Comparison of ENCODE assay signal across 12 cellular contexts in the genomic region with DNA sequence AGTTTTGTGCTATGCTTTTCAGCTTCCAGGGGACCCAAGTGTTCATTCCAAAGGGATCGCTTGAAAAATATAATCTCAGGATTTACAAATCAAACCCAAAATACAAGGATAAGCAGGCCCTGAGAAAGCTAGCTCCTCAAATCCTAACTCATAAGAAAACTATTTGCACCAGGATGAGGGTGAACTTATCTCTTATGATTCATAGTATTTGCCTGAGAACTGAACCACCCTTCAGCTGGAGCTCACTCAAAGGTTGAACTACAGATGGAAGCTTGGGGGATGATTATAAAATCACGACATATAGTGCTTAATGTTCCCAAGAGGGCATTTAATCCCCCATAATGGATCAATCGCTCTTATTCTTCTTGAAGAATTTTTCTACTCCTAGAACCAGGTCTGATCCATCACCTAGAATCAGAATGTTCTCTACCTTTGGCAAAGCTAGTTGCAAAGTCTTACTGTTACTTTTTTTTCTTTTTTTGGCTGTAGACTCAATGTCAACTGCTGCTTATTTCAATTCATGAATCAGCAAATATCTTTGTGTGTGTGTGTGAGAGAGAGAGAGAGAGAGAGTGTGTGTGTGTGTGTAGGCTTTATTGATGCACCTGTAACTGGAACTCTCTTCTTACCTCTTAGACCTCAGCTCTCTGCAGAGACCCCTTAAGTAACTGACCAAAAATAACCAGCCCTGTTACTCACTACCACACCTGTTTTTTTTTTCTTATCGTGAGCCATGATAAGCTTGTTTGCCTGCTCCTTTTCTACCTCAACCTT. TPM values are rescaled to one million over a fixed set of nuclear protein-coding genes. Genes with fewer than 3 reads are reported as not detected.
DNase-seq lines count a peak whose midpoint lies in the region; ATAC-seq, FAIRE-seq and TF ChIP-seq lines count a peak whose summit lies in the region.
"Had no signal": no experiment of that assay in that cellular context is flagged by ENCODE, and none has a peak within 500 bp of the region (broad histone marks: within the 10 kb centered on the region; RNA-seq: fewer than 3 reads in every experiment).

No MANE protein-coding gene starts in this region.

- H3K27ac ChIP-seq in keratinocyte (ENCODE audit: control insufficient read depth, insufficient read depth, low read length) (peak overlapping the region; percentile 80), uterus (no peak overlapping the region)

- dilution Hi-C loops in keratinocyte (cut with MboI; ENCODE audit: extremely low pct_ligation_motif_present, low sequenced_read_pairs), result no loop called here

- H3K9me3 Mint-ChIP-seq in activated naive CD4-positive, alpha-beta T cell treated with anti-CD3 and anti-CD28 coated beads, Interleukin-2, amount 50 U/mL, for 72 hours, result peaks cover 0 to 6% of the 10 kb centered on the region in 2 donors

- H3K27me3 ChIP-seq in keratinocyte (ENCODE audit: control insufficient read depth, extremely low read depth, insufficient read depth, low read length) (no peaks in the 10 kb centered on the region), uterus (no peaks in the 10 kb centered on the region)

- peak overlapping the region; percentile 63 for H3K4me2 ChIP-seq in keratinocyte (ENCODE audit: control insufficient read depth, extremely low read depth, insufficient read depth, low read depth, low read length)

- no peaks in the 10 kb centered on the region for H3K9me1 ChIP-seq in keratinocyte (ENCODE audit: control insufficient read depth, extremely low read depth, insufficient read depth, low read length)

- H3K27ac Mint-ChIP-seq in activated naive CD4-positive, alpha-beta T cell treated with anti-CD3 and anti-CD28 coated beads, Interleukin-2, amount 50 U/mL, for 72 hours, result peak overlapping the region; percentile 75 to 88

- H3K79me2 ChIP-seq in keratinocyte (ENCODE audit: control insufficient read depth, insufficient read depth, low read length), result no peaks in the 10 kb centered on the region

- TF ChIP-seq POLR2A in uterus (IDR thresholded peaks at IDR 0.05), result no peak

- peaks cover 39% of the 10 kb centered on the region for H3K4me1 ChIP-seq in keratinocyte (ENCODE audit: control insufficient read depth, extremely low read depth, insufficient read depth, low read length)
- no peaks in the 10 kb centered on the region for H3K4me1 ChIP-seq in uterus

- DNase-seq in A172 (ENCODE audit: low spot score) (peak; percentile 94), H4 (ENCODE audit: low spot score) (peak; percentile 21), keratinocyte (ENCODE audit: low read depth, low spot score) (no peak), NCI-H1417 (lab: John Stamatoyannopoulos, UW) (no peak), GM20000 (ENCODE audit: low spot score) (no peak), uterus (no peak), COLO668 (lab: John Stamatoyannopoulos, UW; ENCODE audit: unreplicated experiment) (no peak)
- no peak for DNase-seq in activated naive CD4-positive, alpha-beta T cell treated with anti-CD3 and anti-CD28 coated beads, Interleukin-2, amount 50 U/mL, for 72 hours (ENCODE audit: low spot score in 2 of 2)
- DNase-seq: DMS79 treated with DMSO at 0.1 percent for 48 hours; NCI-H187 treated with DMSO at 0.1 percent for 48 hours; stimulated activated CD4-positive, alpha-beta T cell treated with anti-CD3 and anti-CD28 coated beads, Interleukin-4, amount 100 ng/mL, for 4 hours had no signal

- H3K9me3 ChIP-seq in keratinocyte (ENCODE audit: control insufficient read depth, low read depth, low read length) (no peaks in the 10 kb centered on the region), uterus (no peaks in the 10 kb centered on the region)

- H3K4me3 ChIP-seq in keratinocyte (ENCODE audit: control insufficient read depth in 2 of 3, extremely low read depth in 1 of 3, insufficient read depth in 2 of 3, low read depth in 1 of 3, low read length in 3 of 3) (peak overlapping the region in 1 of 3 experiments; percentile 35), uterus (no peak overlapping the region)

- ATAC-seq in activated naive CD4-positive, alpha-beta T cell treated with anti-CD3 and anti-CD28 coated beads, Interleukin-2, amount 50 U/mL, for 72 hours, result peak; percentile 29 to 39

- intact Hi-C loops in uterus (cut with DNase I; ENCODE audit: low total_unique reads), result no loop called here

- peak overlapping the region; percentile 64 for H2AFZ ChIP-seq in keratinocyte (ENCODE audit: control insufficient read depth, low read length)

- FAIRE-seq in keratinocyte (lab: Jason Lieb, UNC), result peak; percentile 84
- FAIRE-seq: TTC549 had no signal

- peaks cover 19 to 47% of the 10 kb centered on the region in 2 donors for H3K36me3 Mint-ChIP-seq in activated naive CD4-positive, alpha-beta T cell treated with anti-CD3 and anti-CD28 coated beads, Interleukin-2, amount 50 U/mL, for 72 hours

- H3K36me3 ChIP-seq in keratinocyte (ENCODE audit: control insufficient read depth in 2 of 2, extremely low read depth in 1 of 2, insufficient read depth in 2 of 2, low read length in 2 of 2) (no peaks in the 10 kb centered on the region), uterus (no peaks in the 10 kb centered on the region)

- no peaks in the 10 kb centered on the region for H4K20me1 ChIP-seq in keratinocyte (ENCODE audit: control insufficient read depth, extremely low read depth, insufficient read depth, low read length)

- TF ChIP-seq CTCF in keratinocyte (optimal IDR thresholded peaks at IDR 0.05 in 1 of 3, IDR thresholded peaks at IDR 0.05 in 1 of 3, conservative IDR thresholded peaks at IDR 0.05 in 1 of 3; ENCODE audit: extremely low read depth in 1 of 3, insufficient read depth in 2 of 3, low read length in 3 of 3), result no peak
- TF ChIP-seq CTCF in GM20000 (IDR thresholded peaks at IDR 0.05; ENCODE audit: extremely low read depth, missing control alignments), result no peak
- TF ChIP-seq CTCF in uterus (IDR thresholded peaks at IDR 0.05), result no peak

- H3K9ac ChIP-seq in keratinocyte (ENCODE audit: control insufficient read depth, extremely low read depth, insufficient read depth, low read length), result peak overlapping the region; percentile 28

RNA-seq across cellular contexts. Expression of a gene that starts 44.8 kb away (rescaled TPM):
- total RNA-seq in A172 (2014; rRNA removed; shearing (Covaris generic)), result 72.2 and 79.6 TPM in 2 replicates
- 6.7 and 7.0 TPM in 2 replicates for total RNA-seq in H4 (2014; rRNA removed; shearing (Covaris generic))
- total RNA-seq in activated naive CD4-positive, alpha-beta T cell treated with anti-CD3 and anti-CD28 coated beads, Interleukin-2, amount 50 U/mL, for 72 hours, result 10 to 100 TPM; 26.1 to 50.0 TPM
- polyA plus RNA-seq in keratinocyte, result 55.0 to 108 TPM (median 79.5 TPM) in 3 replicates
- polyA plus RNA-seq in keratinocyte (2011; ENCODE audit: low read depth), result 15.7 TPM
- 88.4 and 91.7 TPM in 2 replicates for polyA plus RNA-seq in keratinocyte (2011; cell fraction: cytosol; rRNA removed)
- 80.7 and 82.4 TPM in 2 replicates for polyA plus RNA-seq in keratinocyte (2011; cell fraction: nucleus; rRNA removed)
- 33.5 and 151 TPM in 2 replicates for polyA plus RNA-seq in keratinocyte (2012; ENCODE audit: low replicate concordance)
- polyA minus RNA-seq in keratinocyte, result 54.9 to 71.5 TPM (median 67.6 TPM) in 3 replicates
- 123 TPM for polyA minus RNA-seq in keratinocyte (2011; cell fraction: cytosol; rRNA and poly(A)+ RNA removed)
- polyA minus RNA-seq in keratinocyte (2011; cell fraction: nucleus; rRNA and poly(A)+ RNA removed), result 45.6 and 62.1 TPM in 2 replicates
- 10 to 100 TPM in 1 of 4 donors, 1 to 10 TPM in 2, not detected in 1; 3.0 to 15.6 (median 3.1) TPM for total RNA-seq in uterus

Comparison
In these comparisons a context has a peak if more than half of its experiments do, and no peak if none do; other contexts are left out.
1. DNase-seq: peak in A172 (single experiment) and H4 (single experiment); none in activated naive CD4-positive, alpha-beta T cell treated with anti-CD3 and anti-CD28 coated beads, Interleukin-2, amount 50 U/mL, for 72 hours (0 of 2), keratinocyte (single experiment), NCI-H1417 (0 of 3), GM20000 (single experiment), uterus (0 of 2) and COLO668 (single experiment).